Comparison of ENCODE assay signal across 8 cellular contexts in the genomic region with DNA sequence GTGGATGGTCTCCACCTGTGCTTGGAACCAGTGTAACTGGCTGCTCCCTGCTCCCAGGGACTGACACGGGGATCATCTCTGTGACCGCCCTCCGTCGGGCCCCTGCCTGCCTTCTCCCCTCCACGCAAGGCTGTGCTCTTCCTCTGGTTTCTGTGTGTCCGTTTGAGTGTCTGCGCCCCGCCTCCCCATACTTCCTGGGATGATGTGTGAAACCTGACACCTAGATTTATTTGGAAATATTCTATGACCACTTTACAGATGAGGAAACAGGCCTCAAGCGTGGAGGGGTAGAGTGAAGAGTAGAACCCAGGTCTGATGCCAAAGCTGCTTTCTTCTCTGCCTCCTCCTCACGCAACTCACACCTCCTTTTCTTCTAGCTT. TPM values are rescaled to one million over a fixed set of nuclear protein-coding genes. Genes with fewer than 3 reads are reported as not detected.
DNase-seq lines count a peak whose midpoint lies in the region; ATAC-seq and TF ChIP-seq lines count a peak whose summit lies in the region.

No MANE protein-coding gene starts in this region.

- no peak overlapping the region for H3K23ac ChIP-seq in H9 (ENCODE audit: insufficient read length, low read depth, low read length)

- no peak for TF ChIP-seq CTCF in H9 (conservative IDR thresholded peaks at IDR 0.05)
- TF ChIP-seq CTCF in right atrium auricular region (IDR thresholded peaks at IDR 0.05): no peak

- WGBS in H9 (ENCODE audit: extremely low coverage, insufficient read length, low lambda C conversion rate): no CpG with 5 or more reads among the region's 10 CpGs

- H3K36me3 Mint-ChIP-seq in H9 (ENCODE audit: insufficient read depth in 1 of 3, low read depth in 3 of 3): peaks cover 0 to 16% (median 5%) of the 10 kb centered on the region in 3 experiments; a peak in 2 of 7 replicates
- no peaks in the 10 kb centered on the region for H3K36me3 Mint-ChIP-seq in stimulated activated effector memory CD8-positive, alpha-beta T cell treated with anti-CD3 and anti-CD28 coated beads, Interleukin-12 subunit alpha, Interleukin-12 subunit beta, amount 100 ng/mL, for 72 hours
- H3K36me3 Mint-ChIP-seq in activated CD4-positive, alpha-beta T cell treated with anti-CD3 and anti-CD28 coated beads, Interleukin-2, amount 10 ng/mL, durations not matched to agents 24 days and 14 days (ENCODE audit: low read depth): peaks cover 10% of the 10 kb centered on the region

- H3K36me3 ChIP-seq in adipocyte (ENCODE audit: control insufficient read depth, insufficient read depth, low read length, severe bottlenecking): peaks cover 18% of the 10 kb centered on the region
- H3K36me3 ChIP-seq in right atrium auricular region: peaks cover 24% of the 10 kb centered on the region

- no peak overlapping the region for H4K91ac ChIP-seq in H9 (ENCODE audit: insufficient read length, low read depth, low read length)

- no peak overlapping the region for H2AK5ac ChIP-seq in H9 (ENCODE audit: insufficient read length, low read length)

- H3K9ac ChIP-seq in H9 (ENCODE audit: extremely low read depth, insufficient read length, low read length) (no peak overlapping the region), adipocyte (ENCODE audit: low read length) (peak overlapping the region; percentile 32)

- H3K27me3 ChIP-seq in H9 (ENCODE audit: insufficient read depth, low read length) (no peaks in the 10 kb centered on the region), adipocyte (replicated peaks; ENCODE audit: control insufficient read depth, insufficient read depth, low read length) (no peaks in the 10 kb centered on the region), right atrium auricular region (no peaks in the 10 kb centered on the region)

- no peak for ATAC-seq in stimulated activated effector memory CD8-positive, alpha-beta T cell treated with anti-CD3 and anti-CD28 coated beads, Interleukin-12 subunit alpha, Interleukin-12 subunit beta, amount 100 ng/mL, for 72 hours
- ATAC-seq in HG03039 (IDR thresholded peaks at IDR 0.05; ENCODE audit: unreplicated experiment): no peak

- H3T11ph ChIP-seq in H9 (ENCODE audit: low read length): no peak overlapping the region

- H2BK5ac ChIP-seq in H9 (ENCODE audit: insufficient read length, low read length): no peak overlapping the region

- no peak overlapping the region for H2BK12ac ChIP-seq in H9 (ENCODE audit: insufficient read length, low read depth, low read length)

- H2BK120ac ChIP-seq in H9 (ENCODE audit: low read depth, low read length, poor library complexity, severe bottlenecking): no peak overlapping the region

- intact Hi-C loops in activated CD4-positive, alpha-beta T cell treated with anti-CD3 and anti-CD28 coated beads, Interleukin-2, amount 10 ng/mL, durations not matched to agents 24 days and 14 days (cut with micrococcal nuclease): no loop called here

- no peak overlapping the region for H3K4me3 Mint-ChIP-seq in H9
- no peak overlapping the region for H3K4me3 Mint-ChIP-seq in stimulated activated effector memory CD8-positive, alpha-beta T cell treated with anti-CD3 and anti-CD28 coated beads, Interleukin-12 subunit alpha, Interleukin-12 subunit beta, amount 100 ng/mL, for 72 hours
- no peak overlapping the region for H3K4me3 Mint-ChIP-seq in activated CD4-positive, alpha-beta T cell treated with anti-CD3 and anti-CD28 coated beads, Interleukin-2, amount 10 ng/mL, durations not matched to agents 24 days and 14 days

- H4K5ac ChIP-seq in H9 (ENCODE audit: insufficient read length, low read depth, low read length): no peak overlapping the region

- no peak overlapping the region for H2BK15ac ChIP-seq in H9 (ENCODE audit: low read depth, low read length)

- H3K27ac ChIP-seq in H9 (ENCODE audit: insufficient read length, low read depth, low read length) (no peak overlapping the region), right atrium auricular region (peak overlapping the region; percentile 72 to 73)

- H3K4me3 ChIP-seq in adipocyte (ENCODE audit: low read length) (no peak overlapping the region), right atrium auricular region (no peak overlapping the region)

- H2AFZ ChIP-seq in H9 (ENCODE audit: low read length): no peak overlapping the region

- no peaks in the 10 kb centered on the region for H3K79me2 ChIP-seq in H9 (ENCODE audit: insufficient read depth, low read length)

- H3K23me2 ChIP-seq in H9 (ENCODE audit: insufficient read length, low read depth, low read length, poor library complexity, severe bottlenecking): no peaks in the 10 kb centered on the region

- H3K4me1 ChIP-seq in H9 (ENCODE audit: insufficient read depth, low read length): no peaks in the 10 kb centered on the region
- H3K4me1 ChIP-seq in adipocyte (ENCODE audit: control insufficient read depth, insufficient read depth, low read length): peaks cover 30% of the 10 kb centered on the region
- peaks cover 0 to 31% of the 10 kb centered on the region in 2 donors for H3K4me1 ChIP-seq in right atrium auricular region

- no peaks in the 10 kb centered on the region for H3K79me1 ChIP-seq in H9 (ENCODE audit: insufficient read depth, low read depth, low read length, poor library complexity, severe bottlenecking)

- H3K9me3 ChIP-seq in H9 (ENCODE audit: control insufficient read depth, low read depth, low read length) (no peaks in the 10 kb centered on the region), adipocyte (ENCODE audit: control insufficient read depth, low read length) (no peaks in the 10 kb centered on the region), right atrium auricular region (no peaks in the 10 kb centered on the region)

- H2BK20ac ChIP-seq in H9 (ENCODE audit: low read depth, low read length, poor library complexity, severe bottlenecking): no peak overlapping the region

- H3K27ac Mint-ChIP-seq in H9: peak overlapping the region in 2 of 3 experiments; percentile 79 to 89; a peak in 5 of 7 replicates
- H3K27ac Mint-ChIP-seq in stimulated activated effector memory CD8-positive, alpha-beta T cell treated with anti-CD3 and anti-CD28 coated beads, Interleukin-12 subunit alpha, Interleukin-12 subunit beta, amount 100 ng/mL, for 72 hours: peak overlapping the region; percentile 81
- H3K27ac Mint-ChIP-seq in activated CD4-positive, alpha-beta T cell treated with anti-CD3 and anti-CD28 coated beads, Interleukin-2, amount 10 ng/mL, durations not matched to agents 24 days and 14 days: no peak overlapping the region

- peaks cover 1% of the 10 kb centered on the region for H3K27me3 Mint-ChIP-seq in H9 (ENCODE audit: low read depth)
- peaks cover 3% of the 10 kb centered on the region for H3K27me3 Mint-ChIP-seq in activated CD4-positive, alpha-beta T cell treated with anti-CD3 and anti-CD28 coated beads, Interleukin-2, amount 10 ng/mL, durations not matched to agents 24 days and 14 days

- peaks cover 45 to 52% of the 10 kb centered on the region in 2 experiments for H3K4me1 Mint-ChIP-seq in H9
- H3K4me1 Mint-ChIP-seq in stimulated activated effector memory CD8-positive, alpha-beta T cell treated with anti-CD3 and anti-CD28 coated beads, Interleukin-12 subunit alpha, Interleukin-12 subunit beta, amount 100 ng/mL, for 72 hours: peaks cover 48% of the 10 kb centered on the region
- peaks cover 35% of the 10 kb centered on the region for H3K4me1 Mint-ChIP-seq in activated CD4-positive, alpha-beta T cell treated with anti-CD3 and anti-CD28 coated beads, Interleukin-2, amount 10 ng/mL, durations not matched to agents 24 days and 14 days

- no peaks in the 10 kb centered on the region for H4K20me1 ChIP-seq in H9 (ENCODE audit: control insufficient read depth, insufficient read depth, insufficient read length)

- no peak overlapping the region for H4K8ac ChIP-seq in H9 (replicated peaks; ENCODE audit: insufficient read length, low read depth, low read length)

- H3K4me2 ChIP-seq in H9 (ENCODE audit: insufficient read depth, insufficient read length, low read length): no peak overlapping the region

- no peaks in the 10 kb centered on the region for H3K9me3 Mint-ChIP-seq in H9
- H3K9me3 Mint-ChIP-seq in stimulated activated effector memory CD8-positive, alpha-beta T cell treated with anti-CD3 and anti-CD28 coated beads, Interleukin-12 subunit alpha, Interleukin-12 subunit beta, amount 100 ng/mL, for 72 hours: no peaks in the 10 kb centered on the region
- H3K9me3 Mint-ChIP-seq in activated CD4-positive, alpha-beta T cell treated with anti-CD3 and anti-CD28 coated beads, Interleukin-2, amount 10 ng/mL, durations not matched to agents 24 days and 14 days: no peaks in the 10 kb centered on the region

- H3K4ac ChIP-seq in H9 (ENCODE audit: low read depth, low read length): no peak overlapping the region

- DNase-seq in H9 (no peak), adipocyte (ENCODE audit: low read depth) (no peak), right atrium auricular region (ENCODE audit: low spot score) (no peak), NCI-H2029 (lab: John Stamatoyannopoulos, UW) (no peak), superior temporal gyrus (ENCODE audit: extremely low spot score) (no peak)
- no peak for DNase-seq in stimulated activated effector memory CD8-positive, alpha-beta T cell treated with anti-CD3 and anti-CD28 coated beads, Interleukin-12 subunit alpha, Interleukin-12 subunit beta, amount 100 ng/mL, for 72 hours (ENCODE audit: low spot score in 2 of 2)
- no peak for DNase-seq in activated CD4-positive, alpha-beta T cell treated with anti-CD3 and anti-CD28 coated beads, Interleukin-2, amount 10 ng/mL, durations not matched to agents 24 days and 14 days

- no peak overlapping the region for H3K14ac ChIP-seq in H9 (ENCODE audit: insufficient read depth, low read length)

- no peak overlapping the region for H3K18ac ChIP-seq in H9 (ENCODE audit: insufficient read length, low read depth, low read length)

- H3K56ac ChIP-seq in H9 (ENCODE audit: insufficient read length, low read depth, low read length): no peak overlapping the region

RNA-seq across cellular contexts. Expression of gene LDLRAP1, which starts 24.3 kb away (rescaled TPM):
- total RNA-seq in H9 (2021): 15.7 and 18.9 TPM in 2 replicates
- total RNA-seq in right atrium auricular region: 10 to 100 TPM in 1 of 2 donors, 1 to 10 TPM in 1; 8.9 to 10.1 TPM
- total RNA-seq in activated CD4-positive, alpha-beta T cell treated with anti-CD3 and anti-CD28 coated beads, Interleukin-2, amount 10 ng/mL, durations not matched to agents 24 days and 14 days: 6.1 TPM in 2 replicates

RNA-seq across cellular contexts. Expression of gene MAN1C1, which starts 48.9 kb away (rescaled TPM):
- total RNA-seq in H9 (2021): 9.3 and 9.9 TPM in 2 replicates
- 10 to 100 TPM in 1 of 2 donors, 1 to 10 TPM in 1; 9.4 to 13.6 TPM for total RNA-seq in right atrium auricular region
- 2.2 and 2.9 TPM in 2 replicates for total RNA-seq in activated CD4-positive, alpha-beta T cell treated with anti-CD3 and anti-CD28 coated beads, Interleukin-2, amount 10 ng/mL, durations not matched to agents 24 days and 14 days
